10 cellular contexts compared by ENCODE assay signal in genomic region chr2:70878542-70878941, GRCh38. TPM values are rescaled to one million over a fixed set of nuclear protein-coding genes. Genes with fewer than 3 reads are reported as not detected.
"Had no signal": no experiment of that assay in that cellular context is flagged by ENCODE, and none has a peak within 500 bp of the region (broad histone marks: within the 10 kb centered on the region; RNA-seq: fewer than 3 reads in every experiment).

No MANE protein-coding gene starts in this region.

RNA-seq across cellular contexts. Expression of gene VAX2, which starts 21.8 kb away (rescaled TPM):
- total RNA-seq: naive thymus-derived CD4-positive, alpha-beta T cell; natural killer cell; spleen; transverse colon; urinary bladder had no signal
- polyA plus RNA-seq: naive thymus-derived CD4-positive, alpha-beta T cell had no signal

RNA-seq across cellular contexts. Expression of gene CD207, which starts 42.9 kb away (rescaled TPM):
- total RNA-seq: natural killer cell, neural crest cell, osteocyte, pulmonary artery endothelial cell, right atrium auricular region, smooth muscle cell, urinary bladder had no signal
- polyA plus RNA-seq: naive thymus-derived CD4-positive, alpha-beta T cell; smooth muscle cell had no signal

RNA-seq across cellular contexts. Expression of gene ATP6V1B1, which starts 57.2 kb away (rescaled TPM):
- total RNA-seq: naive thymus-derived CD4-positive, alpha-beta T cell; natural killer cell; pulmonary artery endothelial cell; right atrium auricular region; smooth muscle cell; spleen; transverse colon had no signal
- polyA plus RNA-seq: naive thymus-derived CD4-positive, alpha-beta T cell had no signal

RNA-seq across cellular contexts. Expression of gene CLEC4F, which starts 58.1 kb away (rescaled TPM):
- total RNA-seq: neural crest cell, osteocyte, pulmonary artery endothelial cell, smooth muscle cell, urinary bladder had no signal
- polyA plus RNA-seq: naive thymus-derived CD4-positive, alpha-beta T cell; smooth muscle cell had no signal
